ENCODE assay signal across 10 cellular contexts in genomic region chr21:33976980-33977720, GRCh38.
DNase-seq lines count a peak whose midpoint lies in the region; ATAC-seq and TF ChIP-seq lines count a peak whose summit lies in the region.
"Had no signal": no experiment of that assay in that cellular context is flagged by ENCODE, and none has a peak within 500 bp of the region (broad histone marks: within the 10 kb centered on the region; RNA-seq: fewer than 3 reads in every experiment).

No MANE protein-coding gene starts in this region.

- H3K27ac ChIP-seq in AG04450 (ENCODE audit: low read depth, low read length) (peak overlapping the region; percentile 74), GM23338 (ENCODE audit: low read depth) (no peak overlapping the region), mesenchymal stem cell (ENCODE audit: low read length, poor library complexity, severe bottlenecking) (peak overlapping the region; percentile 96)

- H2AFZ ChIP-seq in GM23338 (no peak overlapping the region), mesenchymal stem cell (ENCODE audit: low read depth, low read length) (no peak overlapping the region)

- CTCF ChIA-PET in AG04450 (lab: Charles Lee) = interaction anchor here (0.7 kb wide), 1 partner anchor 225 kb away, joined by 3 read pairs; no protein-coding TSS in a partner anchor
- CTCF ChIA-PET in activated naive CD4-positive, alpha-beta T cell treated with anti-CD3 and anti-CD28 coated beads, Interleukin-2, amount 10 ng/mL, durations not matched to agents 7 days and 5 days (lab: Charles Lee) = interaction anchor here (2.4 kb wide), 2 partner anchors 28 to 53 kb away, joined by 16 to 17 read pairs; no protein-coding TSS in a partner anchor

- no peak overlapping the region for H2BK5ac ChIP-seq in mesenchymal stem cell (ENCODE audit: low read depth, low read length, poor library complexity, severe bottlenecking)

- H3K23ac ChIP-seq in mesenchymal stem cell (ENCODE audit: low read length in 2 of 2) = no peak overlapping the region

- peak overlapping the region; percentile 87 to 93 for H2BK12ac ChIP-seq in mesenchymal stem cell (ENCODE audit: low read length in 2 of 2)

- H3K4me3 ChIP-seq in AG04450 (ENCODE audit: low read depth, low read length) = no peak overlapping the region
- no peak overlapping the region for H3K4me3 ChIP-seq in GM23338
- H3K4me3 ChIP-seq in mesenchymal stem cell (ENCODE audit: insufficient read depth in 1 of 2, low read depth in 1 of 2, low read length in 2 of 2) = peak overlapping the region in 1 of 2 experiments; percentile 59

- peak overlapping the region in 1 of 2 experiments; percentile 77 for H3K4ac ChIP-seq in mesenchymal stem cell (ENCODE audit: low read depth in 1 of 2, low read length in 2 of 2)

- no peak for ATAC-seq in GM23338
- no peak for ATAC-seq in HG02938 (IDR thresholded peaks at IDR 0.05; ENCODE audit: unreplicated experiment)
- ATAC-seq in HG03139 (IDR thresholded peaks at IDR 0.05; ENCODE audit: unreplicated experiment) = no peak

- peak overlapping the region; percentile 83 for H2AK5ac ChIP-seq in mesenchymal stem cell (ENCODE audit: low read length, severe bottlenecking)

- no peaks in the 10 kb centered on the region for H3F3A ChIP-seq in GM23338 (replicated peaks; ENCODE audit: low read depth)

- peak overlapping the region; percentile 45 for H4K8ac ChIP-seq in mesenchymal stem cell (ENCODE audit: low read length)

- H3K4me3 Mint-ChIP-seq in GM23338 = no peak overlapping the region; the same call in 2 of the 3 replicates
- peak overlapping the region; percentile 37 for H3K4me3 Mint-ChIP-seq in activated naive CD4-positive, alpha-beta T cell treated with anti-CD3 and anti-CD28 coated beads, Interleukin-2, amount 10 ng/mL, durations not matched to agents 7 days and 5 days

- H3K79me1 ChIP-seq in mesenchymal stem cell (replicated peaks; ENCODE audit: low read length, poor library complexity, severe bottlenecking) = no peaks in the 10 kb centered on the region

- no peaks in the 10 kb centered on the region for H3K36me3 ChIP-seq in GM23338 (ENCODE audit: insufficient read depth)
- no peaks in the 10 kb centered on the region for H3K36me3 ChIP-seq in mesenchymal stem cell (ENCODE audit: control insufficient read depth in 1 of 2, insufficient read depth in 2 of 2, low read depth in 1 of 2, low read length in 2 of 2)

- H3K36me3 Mint-ChIP-seq in GM23338 (ENCODE audit: low read depth) = no peaks in the 10 kb centered on the region
- peaks cover 7% of the 10 kb centered on the region for H3K36me3 Mint-ChIP-seq in activated naive CD4-positive, alpha-beta T cell treated with anti-CD3 and anti-CD28 coated beads, Interleukin-2, amount 10 ng/mL, durations not matched to agents 7 days and 5 days

- peak overlapping the region; percentile 56 for H2BK120ac ChIP-seq in mesenchymal stem cell (ENCODE audit: low read depth, low read length)

- H3K18ac ChIP-seq in mesenchymal stem cell (ENCODE audit: low read depth in 1 of 2, low read length in 2 of 2) = peak overlapping the region; percentile 73 to 81

- H3K4me1 ChIP-seq in GM23338 (ENCODE audit: insufficient read depth) = peaks cover 24% of the 10 kb centered on the region
- peaks cover 18% of the 10 kb centered on the region for H3K4me1 ChIP-seq in mesenchymal stem cell (ENCODE audit: control insufficient read depth, insufficient read depth, low read depth, low read length)

- no peak overlapping the region for H2BK15ac ChIP-seq in mesenchymal stem cell (ENCODE audit: low read depth, poor library complexity, severe bottlenecking)

- DNase-seq in AG04450 (ENCODE audit: low read depth, low spot score) (no peak), GM23338 (ENCODE audit: low spot score) (no peak), mesenchymal stem cell (no peak), SIG-M5 treated with dmso at 0.1 percent for 504 hours (lab: John Stamatoyannopoulos, UW; ENCODE audit: unreplicated experiment) (no peak), Kasumi-1 (lab: John Stamatoyannopoulos, UW) (no peak)
- DNase-seq in activated naive CD4-positive, alpha-beta T cell treated with anti-CD3 and anti-CD28 coated beads, Interleukin-2, amount 10 ng/mL, durations not matched to agents 7 days and 5 days = no peak
- DNase-seq: DMS79 treated with DMSO at 0.1 percent for 48 hours, posterior cingulate gyrus had no signal

- POLR2A ChIA-PET in AG04450 (lab: Yijun Ruan, JAX) = interaction anchor here (0.7 to 2.3 kb wide), 4 partner anchors 9 to 359 kb away, joined by 3 to 12 read pairs (median 3); partner anchors contain the start of genes MRPS6 and SLC5A3

- H3K27me3 ChIP-seq in AG04450 (ENCODE audit: control insufficient read depth, insufficient read depth, low read length) (no peaks in the 10 kb centered on the region), GM23338 (ENCODE audit: insufficient read depth) (no peaks in the 10 kb centered on the region), mesenchymal stem cell (ENCODE audit: control insufficient read depth in 1 of 2, insufficient read depth in 1 of 2, low read length in 2 of 2) (no peaks in the 10 kb centered on the region)

- H3K27ac Mint-ChIP-seq in GM23338 = no peak overlapping the region
- H3K27ac Mint-ChIP-seq in activated naive CD4-positive, alpha-beta T cell treated with anti-CD3 and anti-CD28 coated beads, Interleukin-2, amount 10 ng/mL, durations not matched to agents 7 days and 5 days = peak overlapping the region; percentile 88

- no peaks in the 10 kb centered on the region for H3K9me3 Mint-ChIP-seq in GM23338
- peaks cover 2% of the 10 kb centered on the region for H3K9me3 Mint-ChIP-seq in activated naive CD4-positive, alpha-beta T cell treated with anti-CD3 and anti-CD28 coated beads, Interleukin-2, amount 10 ng/mL, durations not matched to agents 7 days and 5 days

- H3K9me2 ChIP-seq in GM23338 (ENCODE audit: insufficient read depth) = no peaks in the 10 kb centered on the region; the same call in 1 of the 2 replicates

- H3K27me3 Mint-ChIP-seq in GM23338 (ENCODE audit: insufficient read depth, low read depth, poor library complexity) = peaks cover 3% of the 10 kb centered on the region
- H3K27me3 Mint-ChIP-seq in activated naive CD4-positive, alpha-beta T cell treated with anti-CD3 and anti-CD28 coated beads, Interleukin-2, amount 10 ng/mL, durations not matched to agents 7 days and 5 days = no peaks in the 10 kb centered on the region

- peak overlapping the region; percentile 49 for H4K91ac ChIP-seq in mesenchymal stem cell (ENCODE audit: low read length)

- no peak for TF ChIP-seq CTCF in AG04450 (IDR thresholded peaks at IDR 0.05; ENCODE audit: low read depth, low read length)
- TF ChIP-seq CTCF in GM23338 (conservative IDR thresholded peaks at IDR 0.05; ENCODE audit: low read depth in 2 of 2) = no peak

- no peaks in the 10 kb centered on the region for H3K79me2 ChIP-seq in GM23338 (replicated peaks; ENCODE audit: insufficient read depth)

- H3K4me1 Mint-ChIP-seq in GM23338 = peaks cover 23% of the 10 kb centered on the region
- H3K4me1 Mint-ChIP-seq in activated naive CD4-positive, alpha-beta T cell treated with anti-CD3 and anti-CD28 coated beads, Interleukin-2, amount 10 ng/mL, durations not matched to agents 7 days and 5 days = peaks cover 56% of the 10 kb centered on the region

- H4K20me1 ChIP-seq in GM23338 (replicated peaks; ENCODE audit: insufficient read depth) = no peaks in the 10 kb centered on the region

- no peak overlapping the region for H3K14ac ChIP-seq in mesenchymal stem cell (ENCODE audit: low read length in 2 of 2)

- WGBS in mesenchymal stem cell = 6% methylated on average over 3 of the region's 6 CpGs

- peak overlapping the region; percentile 84 for H3K9ac ChIP-seq in mesenchymal stem cell (ENCODE audit: low read length)

- H3K9me3 ChIP-seq in AG04450 (ENCODE audit: control insufficient read depth, insufficient read depth, low read length) = no peaks in the 10 kb centered on the region
- H3K9me3 ChIP-seq in mesenchymal stem cell (ENCODE audit: control insufficient read depth, low read length) = no peaks in the 10 kb centered on the region

- H3K4me2 ChIP-seq in GM23338 (0 out of 2 replicates have a peak overlapping the region, but pooled peaks have one; percentile 41), mesenchymal stem cell (ENCODE audit: low read length, poor library complexity, severe bottlenecking) (peak overlapping the region; percentile 3)

TF ChIP-seq in GM23338, 12 proteins besides CTCF, POLR2A, EP300 and RAD21 (continues in another document):
- no peak for TF ChIP-seq POLR2AphosphoS5 (IDR thresholded peaks at IDR 0.05; ENCODE audit: low read depth)
- TF ChIP-seq CREB1 (CRISPR knock-in tag; IDR thresholded peaks at IDR 0.05; ENCODE audit: low read depth) = no peak
- no peak for TF ChIP-seq STAT1 (IDR thresholded peaks at IDR 0.05; ENCODE audit: unreplicated experiment)
- TF ChIP-seq ETS1 (IDR thresholded peaks at IDR 0.05) = no peak
- no peak for TF ChIP-seq ZNF331 (CRISPR knock-in tag; IDR thresholded peaks at IDR 0.05; ENCODE audit: low read depth)
- TF ChIP-seq NANOG (IDR thresholded peaks at IDR 0.05; ENCODE audit: borderline replicate concordance) = no peak
- no peak for TF ChIP-seq ZNF114 (CRISPR knock-in tag; IDR thresholded peaks at IDR 0.05)
- no peak for TF ChIP-seq JUNB (IDR thresholded peaks at IDR 0.05; ENCODE audit: unreplicated experiment)
- no peak for TF ChIP-seq EZH2phosphoT487 (IDR thresholded peaks at IDR 0.05; ENCODE audit: unreplicated experiment)
